10 cellular contexts compared by ENCODE assay signal in genomic region chr20:54221383-54221782, GRCh38. TPM values are rescaled to one million over a fixed set of nuclear protein-coding genes. Genes with fewer than 3 reads are reported as not detected.
A peak's percentile ranks its signal among the peaks of the same experiment; 100 is the strongest.
DNase-seq lines count a peak whose midpoint lies in the region; ATAC-seq and TF ChIP-seq lines count a peak whose summit lies in the region.
"Had no signal": no experiment of that assay in that cellular context is flagged by ENCODE, and none has a peak within 500 bp of the region (broad histone marks: within the 10 kb centered on the region; RNA-seq: fewer than 3 reads in every experiment).

No MANE protein-coding gene starts in this region.

- H3K4me3 Mint-ChIP-seq in T-helper 17 cell, result peak overlapping the region; percentile 50

- H3K9me3 ChIP-seq in T-helper 17 cell (ENCODE audit: control insufficient read depth, low read length, poor library complexity, severe bottlenecking), result no peaks in the 10 kb centered on the region
- H3K9me3 ChIP-seq in right lobe of liver, result no peaks in the 10 kb centered on the region
- H3K9me3 ChIP-seq in thyroid gland, result no peaks in the 10 kb centered on the region

- intact Hi-C loops in right lobe of liver (cut with DNase I), result loop anchor here in 1 of 2 donors (10.0 kb wide), 1 partner anchor 423 kb away; no protein-coding TSS in a partner anchor
- intact Hi-C loops in thyroid gland (cut with DNase I), result no loop called here

- no peaks in the 10 kb centered on the region for H3K36me3 ChIP-seq in right lobe of liver
- H3K36me3 ChIP-seq in thyroid gland, result no peaks in the 10 kb centered on the region

- H3K27me3 ChIP-seq in right lobe of liver (no peaks in the 10 kb centered on the region), thyroid gland (no peaks in the 10 kb centered on the region)

- H3K4me1 Mint-ChIP-seq in T-helper 17 cell, result peaks cover 10% of the 10 kb centered on the region

- H3K36me3 Mint-ChIP-seq in T-helper 17 cell (ENCODE audit: low read depth), result peaks cover 6% of the 10 kb centered on the region

- H3K4me3 ChIP-seq in right lobe of liver (no peak overlapping the region), thyroid gland (replicated peaks in 1 of 3) (no peak overlapping the region)

- H3K27ac Mint-ChIP-seq in T-helper 17 cell, result peak overlapping the region; percentile 70

- H3K4me1 ChIP-seq in right lobe of liver (peaks cover 0 to 22% (median 8%) of the 10 kb centered on the region in 4 donors), thyroid gland (peaks cover 0 to 3% of the 10 kb centered on the region in 2 donors)

- H3K27me3 Mint-ChIP-seq in T-helper 17 cell, result no peaks in the 10 kb centered on the region

- ATAC-seq in GM18498 (IDR thresholded peaks at IDR 0.05; ENCODE audit: unreplicated experiment), result peak; percentile 65
- peak; percentile 49 for ATAC-seq in GM21825 (IDR thresholded peaks at IDR 0.05; ENCODE audit: unreplicated experiment)
- peak; percentile 79 for ATAC-seq in T-helper 17 cell
- peak; percentile 89 to 95 (median 90) for ATAC-seq in right lobe of liver
- ATAC-seq in GM18519 (IDR thresholded peaks at IDR 0.05; ENCODE audit: low FRiP score, unreplicated experiment), result no peak

- peak overlapping the region in 2 of 3 donors; percentile 46 to 60 for H3K27ac ChIP-seq in right lobe of liver
- H3K27ac ChIP-seq in thyroid gland, result no peak overlapping the region

- TF ChIP-seq POLR2A in right lobe of liver (IDR thresholded peaks at IDR 0.05) (no peak), thyroid gland (IDR thresholded peaks at IDR 0.05) (no peak)

- no peak for TF ChIP-seq CTCF in right lobe of liver (IDR thresholded peaks at IDR 0.05)
- TF ChIP-seq CTCF in GM20000 (IDR thresholded peaks at IDR 0.05; ENCODE audit: extremely low read depth, missing control alignments), result no peak
- TF ChIP-seq CTCF in thyroid gland (IDR thresholded peaks at IDR 0.05), result no peak

- DNase-seq in T-helper 17 cell (no peak), right lobe of liver (peak in 2 of 3 donors; percentile 62 to 74), GM20000 (ENCODE audit: low spot score) (no peak), thyroid gland (no peak)
- DNase-seq: kidney, NCI-H2081 treated with DMSO at 0.1 percent for 48 hours, retina had no signal

- WGBS in right lobe of liver (ENCODE audit: insufficient coverage, low coverage, low lambda C conversion rate, missing lambda C conversion rate), result 23% methylated on average over 2 of the region's 2 CpGs
- WGBS in thyroid gland, 2 donors, result 79 to 94% methylated on average over 2 of the region's 2 CpGs

RNA-seq across cellular contexts. Expression of gene PFDN4, which starts 13.5 kb away (rescaled TPM):
- 10 to 100 TPM; 16.9 to 21.3 TPM for total RNA-seq in T-helper 17 cell
- total RNA-seq in right lobe of liver, result 10 to 100 TPM in 2 of 6 experiments, 1 to 10 TPM in 4; 4.2 to 50.9 (median 7.9) TPM
- total RNA-seq in thyroid gland, result 10 to 100 TPM; 24.0 to 38.3 (median 31.5) TPM

RNA-seq across cellular contexts. Expression of gene CYP24A1, which starts 47.6 kb away (rescaled TPM):
- total RNA-seq in T-helper 17 cell (under 1 TPM in 1 of 2 donors, not detected in 1; 0.22 TPM), right lobe of liver (not detected), thyroid gland (1 to 10 TPM in 1 of 4 donors, under 1 TPM in 2, not detected in 1; 0.44 to 6.6 (median 0.67) TPM)

Comparison
In these comparisons a context has a peak if more than half of its experiments do, and no peak if none do; other contexts are left out.
1. DNase-seq: peak in right lobe of liver (2 of 3); none in T-helper 17 cell (0 of 3), GM20000 (single experiment) and thyroid gland (0 of 2).
2. H3K27ac ChIP-seq: peak in right lobe of liver (2 of 3); none in thyroid gland (0 of 3).